Comparison of ENCODE assay signal across 1 cellular context in the genomic region with DNA sequence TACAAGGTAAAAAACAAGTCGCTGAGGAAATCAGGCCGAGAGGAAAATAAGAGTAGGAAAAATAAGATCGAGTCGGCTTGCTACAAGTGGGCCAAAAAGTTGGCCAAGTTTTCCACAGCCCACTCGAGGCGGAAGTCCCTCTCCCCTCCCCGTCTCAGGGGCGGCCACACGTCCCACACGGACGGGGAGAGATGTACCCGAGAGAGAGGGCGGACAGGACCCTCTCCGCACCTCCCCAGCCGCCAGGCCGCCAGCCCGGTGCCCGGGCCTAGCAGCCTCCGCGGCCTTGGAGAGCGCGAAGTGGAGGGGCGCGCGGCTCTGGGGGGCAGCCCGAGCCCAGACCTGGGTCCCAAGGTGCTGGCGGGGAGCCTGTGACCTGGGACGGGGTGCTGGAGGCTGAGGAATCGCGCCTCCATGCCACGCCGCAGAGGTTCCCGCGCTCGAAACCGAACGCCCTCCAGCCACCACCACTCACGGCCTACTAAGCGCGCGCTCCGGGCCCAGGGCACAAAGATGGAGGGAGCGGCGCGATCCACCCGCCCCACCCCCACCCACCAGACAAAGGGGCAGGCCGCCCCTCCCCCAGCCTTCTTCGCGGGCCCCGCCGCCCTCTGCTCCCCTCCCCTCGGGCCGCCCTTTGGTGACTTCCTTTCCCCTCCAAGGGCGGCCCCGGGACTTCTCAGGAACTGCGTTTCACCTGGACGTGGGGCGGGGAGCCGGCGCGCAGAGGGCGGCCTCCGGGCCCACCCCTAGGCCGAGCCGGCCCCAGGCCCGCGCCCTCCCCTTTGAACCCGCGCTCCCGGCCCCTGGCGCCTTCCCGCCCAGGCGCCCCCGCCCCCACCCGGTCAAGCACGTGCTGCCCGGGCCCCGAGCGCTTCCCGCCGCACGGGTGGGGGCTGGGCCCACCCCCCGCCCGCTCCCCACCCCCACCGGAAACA.
TF ChIP-seq lines count a peak whose summit lies in the region.

No MANE protein-coding gene starts in this region.

TF ChIP-seq in IMR-90, 13 proteins besides CTCF, POLR2A, EP300 and RAD21 (continued from another document):
- TF ChIP-seq, protein P1, sequence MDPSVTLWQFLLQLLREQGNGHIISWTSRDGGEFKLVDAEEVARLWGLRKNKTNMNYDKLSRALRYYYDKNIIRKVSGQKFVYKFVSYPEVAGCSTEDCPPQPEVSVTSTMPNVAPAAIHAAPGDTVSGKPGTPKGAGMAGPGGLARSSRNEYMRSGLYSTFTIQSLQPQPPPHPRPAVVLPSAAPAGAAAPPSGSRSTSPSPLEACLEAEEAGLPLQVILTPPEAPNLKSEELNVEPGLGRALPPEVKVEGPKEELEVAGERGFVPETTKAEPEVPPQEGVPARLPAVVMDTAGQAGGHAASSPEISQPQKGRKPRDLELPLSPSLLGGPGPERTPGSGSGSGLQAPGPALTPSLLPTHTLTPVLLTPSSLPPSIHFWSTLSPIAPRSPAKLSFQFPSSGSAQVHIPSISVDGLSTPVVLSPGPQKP (IDR thresholded peaks at IDR 0.05; ENCODE audit: borderline replicate concordance, low read depth, low read length), result no peak
- no peak for TF ChIP-seq MXI1 (IDR thresholded peaks at IDR 0.05; ENCODE audit: borderline replicate concordance, low read depth, low read length)
